ENCODE assay signal across 13 cellular contexts in genomic region chr5:108259306-108259705, GRCh38.
DNase-seq lines count a peak whose midpoint lies in the region; ATAC-seq, FAIRE-seq and TF ChIP-seq lines count a peak whose summit lies in the region.
"Had no signal": no experiment of that assay in that cellular context is flagged by ENCODE, and none has a peak within 500 bp of the region (broad histone marks: within the 10 kb centered on the region; RNA-seq: fewer than 3 reads in every experiment).

No MANE protein-coding gene starts in this region.

- TF ChIP-seq EP300 in K562 (IDR thresholded peaks at IDR 0.05; ENCODE audit: low read length) = no peak; the same call in 1 of the 2 replicates

- no peak for TF ChIP-seq POLR2A in K562 (conservative IDR thresholded peaks at IDR 0.05)

- H2BK15ac ChIP-seq in mesendoderm (replicated peaks; ENCODE audit: low read depth) = no peak overlapping the region

- no peak overlapping the region for H4K8ac ChIP-seq in mesendoderm (ENCODE audit: low read depth, low read length)

- CTCF ChIA-PET in K562 (lab: Yijun Ruan, JAX; ENCODE audit: low intra/inter-chr PET ratio) = interaction anchor here (2.4 kb wide), 1 partner anchor 86 kb away, joined by 18 read pairs; no protein-coding TSS in a partner anchor

- BruUV-seq in K562 (replicated peaks; lab: Mats Ljungman, UMichigan) = no TSS peak

- no peak overlapping the region for H3K4me2 ChIP-seq in K562 (ENCODE audit: insufficient read depth, low read length)
- H3K4me2 ChIP-seq in mesendoderm (ENCODE audit: low read length) = no peak overlapping the region
- no peak overlapping the region for H3K4me2 ChIP-seq in MM.1S (ENCODE audit: low read depth, low read length)

- H3K9me1 ChIP-seq in K562 (ENCODE audit: control insufficient read depth, insufficient read depth, low read length) = no peaks in the 10 kb centered on the region

- no peaks in the 10 kb centered on the region for H3K36me3 ChIP-seq in K562 (ENCODE audit: control insufficient read depth, insufficient read depth, low read length)
- no peaks in the 10 kb centered on the region for H3K36me3 ChIP-seq in mesendoderm (ENCODE audit: control insufficient read depth, insufficient read depth, low read length)
- no peaks in the 10 kb centered on the region for H3K36me3 ChIP-seq in MM.1S (replicated peaks; ENCODE audit: insufficient read depth, low read length)

- DNase-seq in GM12865 (ENCODE audit: low read depth) (peak; percentile 40), K562 (ENCODE audit: extremely low read depth in 1 of 4, low spot score in 3 of 4) (peak in 2 of 4 experiments; percentile 13 to 64), mesendoderm (peak; percentile 30), sciatic nerve (ENCODE audit: low spot score) (no peak), MM.1S (no peak)
- DNase-seq: activated CD4-positive, alpha-beta T cell treated with anti-CD3 and anti-CD28 coated beads, Interleukin-2, amount 50 U/mL, for 4 hours; activated naive CD8-positive, alpha-beta T cell treated with anti-CD3 and anti-CD28 coated beads, Interleukin-2, amount 10 ng/mL, durations not matched to agents 7 days and 5 days; erythroblast; NCI-H2029 treated with DMSO at 0.1 percent for 48 hours; stimulated activated naive CD8-positive, alpha-beta T cell treated with anti-CD3 and anti-CD28 coated beads, Interleukin-15, Interleukin-2, amounts not matched to agents 100 U/mL and 50 U/mL, for 24 hours had no signal

- TF ChIP-seq CTCF in GM12865 (IDR thresholded peaks at IDR 0.05; ENCODE audit: insufficient read depth, low read depth, low read length, missing control alignments) (no peak), K562 (IDR thresholded peaks at IDR 0.05 in 2 of 3, conservative IDR thresholded peaks at IDR 0.05 in 1 of 3; ENCODE audit: insufficient read depth in 2 of 3, low read depth in 1 of 3, low read length in 3 of 3) (no peak), MM.1S (IDR thresholded peaks at IDR 0.05; ENCODE audit: low read length) (no peak)

- no peaks in the 10 kb centered on the region for H4K20me1 ChIP-seq in K562 (replicated peaks; ENCODE audit: control insufficient read depth, insufficient read depth, low read length)
- no peaks in the 10 kb centered on the region for H4K20me1 ChIP-seq in MM.1S (ENCODE audit: insufficient read depth, low read length)

- 0 out of 4 replicates have a peak, but pooled peaks of 1 of the 2 experiments have one; percentile 3 for TF ChIP-seq RAD21 in K562 (CRISPR knock-in tag; conservative IDR thresholded peaks at IDR 0.05 in 1 of 2, IDR thresholded peaks at IDR 0.05 in 1 of 2)

- H3K27ac ChIP-seq in K562 (ENCODE audit: extremely low read depth, low read depth, low read length) (no peak overlapping the region), mesendoderm (ENCODE audit: low read depth, low read length) (no peak overlapping the region), MM.1S (ENCODE audit: low read length) (no peak overlapping the region)

- POLR2A ChIA-PET in K562 (lab: Yijun Ruan, JAX) = interaction anchor here (1.1 kb wide), 1 partner anchor 86 kb away, joined by 3 read pairs; no protein-coding TSS in a partner anchor

- H3K79me2 ChIP-seq in K562 (ENCODE audit: control insufficient read depth, insufficient read depth, low read length) (no peaks in the 10 kb centered on the region), mesendoderm (ENCODE audit: control insufficient read depth, insufficient read depth, low read length) (no peaks in the 10 kb centered on the region), MM.1S (ENCODE audit: low read length) (no peaks in the 10 kb centered on the region)

- H3K79me1 ChIP-seq in mesendoderm (ENCODE audit: low read length) = no peaks in the 10 kb centered on the region

- no peak overlapping the region for H2AK5ac ChIP-seq in mesendoderm (ENCODE audit: low read length)

- H3K9me3 ChIP-seq in K562 (replicated peaks; ENCODE audit: control insufficient read depth, insufficient read depth, low read depth, low read length) (no peaks in the 10 kb centered on the region), MM.1S (replicated peaks; ENCODE audit: insufficient read depth, low read length) (no peaks in the 10 kb centered on the region)

- FAIRE-seq in K562 (lab: Jason Lieb, UNC) = peak; percentile 67

- no peak overlapping the region for H4K5ac ChIP-seq in mesendoderm (ENCODE audit: low read length)

- intact Hi-C loops in K562 (cut with micrococcal nuclease) (no loop called here), sciatic nerve (cut with DNase I) (no loop called here)

- H3K4me3 ChIP-seq in GM12865 (ENCODE audit: low read depth, low read length) (no peak overlapping the region), K562 (no peak overlapping the region), mesendoderm (ENCODE audit: low read length) (no peak overlapping the region), MM.1S (ENCODE audit: low read length) (no peak overlapping the region)

- H2BK5ac ChIP-seq in mesendoderm (ENCODE audit: low read length) = no peak overlapping the region

- H3K27me3 ChIP-seq in K562 (ENCODE audit: control insufficient read depth in 2 of 2, insufficient read depth in 2 of 2, low read length in 2 of 2) (no peaks in the 10 kb centered on the region), mesendoderm (ENCODE audit: insufficient read depth, low read length, poor library complexity) (no peaks in the 10 kb centered on the region), MM.1S (replicated peaks; ENCODE audit: insufficient read depth, low read length) (no peaks in the 10 kb centered on the region)

- H3K9ac ChIP-seq in K562 (ENCODE audit: insufficient read depth in 1 of 2, low read depth in 2 of 2, low read length in 2 of 2) = no peak overlapping the region
- no peak overlapping the region for H3K9ac ChIP-seq in mesendoderm (ENCODE audit: low read length)
- no peak overlapping the region for H3K9ac ChIP-seq in MM.1S (ENCODE audit: low read length)

- ATAC-seq in HG02798 (IDR thresholded peaks at IDR 0.05; ENCODE audit: poor library complexity, unreplicated experiment) = peak; percentile 56
- peak; percentile 59; the same call in 2 of the 3 replicates for ATAC-seq in K562
- no peak for ATAC-seq in HG03159 (IDR thresholded peaks at IDR 0.05; ENCODE audit: unreplicated experiment)
- no peak for ATAC-seq in sciatic nerve
- no peak for ATAC-seq in GM19397 (IDR thresholded peaks at IDR 0.05; ENCODE audit: unreplicated experiment)
- ATAC-seq: stimulated activated naive CD8-positive, alpha-beta T cell treated with anti-CD3 and anti-CD28 coated beads, Interleukin-15, Interleukin-2, amounts not matched to agents 100 U/mL and 50 U/mL, for 24 hours had no signal

- H3K4ac ChIP-seq in mesendoderm (ENCODE audit: low read depth, low read length) = no peak overlapping the region

- H3K9me2 ChIP-seq in MM.1S (replicated peaks; ENCODE audit: insufficient read depth, low read length) = no peaks in the 10 kb centered on the region

- no peaks in the 10 kb centered on the region for H3F3A ChIP-seq in MM.1S (ENCODE audit: insufficient read depth, low read length)

- H3K56ac ChIP-seq in mesendoderm (ENCODE audit: low read length) = no peak overlapping the region

- 0% methylated on average over 1 of the region's 1 CpG for WGBS in K562 (ENCODE audit: insufficient coverage, low coverage, missing lambda C conversion rate)
- no CpG with 5 or more reads among the region's 1 CpG for WGBS in mesendoderm (ENCODE audit: extremely low coverage, insufficient coverage, low lambda C conversion rate)

- H3K18ac ChIP-seq in mesendoderm (ENCODE audit: low read length) = no peak overlapping the region

- H2BK120ac ChIP-seq in mesendoderm (ENCODE audit: low read depth, low read length) = no peak overlapping the region

- in situ Hi-C loops in K562 (cut with MboI) = no loop called here

- H2AFZ ChIP-seq in K562 (ENCODE audit: low read depth, low read length) (no peak overlapping the region), MM.1S (ENCODE audit: low read length) (no peak overlapping the region)

- H3K23ac ChIP-seq in mesendoderm (ENCODE audit: low read length) = no peak overlapping the region

- H3K4me1 ChIP-seq in K562 (replicated peaks in 1 of 2; ENCODE audit: control insufficient read depth in 2 of 2, insufficient read depth in 2 of 2, low read length in 2 of 2) = no peaks in the 10 kb centered on the region; a peak in 3 of 5 replicates
- peaks cover 3% of the 10 kb centered on the region for H3K4me1 ChIP-seq in mesendoderm (ENCODE audit: control insufficient read depth, low read depth, low read length)
- H3K4me1 ChIP-seq in MM.1S (ENCODE audit: low read length) = no peaks in the 10 kb centered on the region

TF ChIP-seq in K562, 482 proteins besides CTCF, POLR2A, EP300 and RAD21 (continues in another document):
- TF ChIP-seq TCF3 (CRISPR knock-in tag; IDR thresholded peaks at IDR 0.05) (peak; percentile 57), CBFA2T2 (conservative IDR thresholded peaks at IDR 0.05) (peak; percentile 37; the same call in 1 of the 2 replicates), CBFA2T3 (IDR thresholded peaks at IDR 0.05) (peak; percentile 69), ZZZ3 (IDR thresholded peaks at IDR 0.05) (no peak), AFF4 (CRISPR knock-in tag; IDR thresholded peaks at IDR 0.05) (no peak), ARID1B (IDR thresholded peaks at IDR 0.05) (peak; percentile 55)

Comparison
In these comparisons a context has a peak if more than half of its experiments do, and no peak if none do; other contexts are left out.
1. DNase-seq: peak in GM12865 (single experiment) and mesendoderm (single experiment); none in sciatic nerve (single experiment) and MM.1S (single experiment).
2. ATAC-seq: peak in HG02798 (single experiment) and K562 (single experiment); none in HG03159 (single experiment), sciatic nerve (single experiment) and GM19397 (single experiment).